ENCODE assay signal across 8 cellular contexts in genomic region chr15:22979699-22980188, GRCh38. TPM values are rescaled to one million over a fixed set of nuclear protein-coding genes. Genes with fewer than 3 reads are reported as not detected.
A peak's percentile ranks its signal among the peaks of the same experiment; 100 is the strongest.
DNase-seq lines count a peak whose midpoint lies in the region; ATAC-seq and TF ChIP-seq lines count a peak whose summit lies in the region.

No MANE protein-coding gene starts in this region.

- H3K4me3 ChIP-seq in HCT116 (replicated peaks in 1 of 2; ENCODE audit: low read depth in 1 of 2, low read length in 2 of 2) = peak overlapping the region; percentile 91 to 95
- peak overlapping the region; percentile 79 for H3K4me3 ChIP-seq in coronary artery
- peak overlapping the region; percentile 82 to 97 (median 90) for H3K4me3 ChIP-seq in right lobe of liver
- peak overlapping the region; percentile 96 for H3K4me3 ChIP-seq in thoracic aorta

- H3K36me3 ChIP-seq in HCT116 (ENCODE audit: control insufficient read depth in 1 of 2, insufficient read depth in 2 of 2, low read length in 2 of 2) (no peaks in the 10 kb centered on the region), right lobe of liver (no peaks in the 10 kb centered on the region), thoracic aorta (no peaks in the 10 kb centered on the region)

- H4K20me1 ChIP-seq in HCT116 (ENCODE audit: insufficient read depth) = peaks cover 11% of the 10 kb centered on the region; the same call in 1 of the 2 replicates

- WGBS in right lobe of liver (ENCODE audit: insufficient coverage, low coverage, low lambda C conversion rate, missing lambda C conversion rate) = 2% methylated on average over 13 of the region's 49 CpGs

- POLR2A ChIA-PET in GM10248 (lab: Yijun Ruan, JAX) = no interaction called here
- POLR2A ChIA-PET in HCT116 (lab: Charles Lee) = no interaction called here
- POLR2A ChIA-PET in RWPE1 (lab: Yijun Ruan, JAX; ENCODE audit: low non-redundant PET) = interaction anchor here (0.6 to 1.0 kb wide), 2 partner anchors 25 to 28 kb away, joined by 3 read pairs; no protein-coding TSS in a partner anchor

- no TSS peak for BruUV-seq in HCT116 (replicated peaks; lab: Mats Ljungman, UMichigan)

- H3K4me1 ChIP-seq in HCT116 (ENCODE audit: control insufficient read depth in 1 of 2, insufficient read depth in 2 of 2, low read length in 2 of 2) (peaks cover 15 to 23% of the 10 kb centered on the region in 2 experiments), right lobe of liver (peaks cover 0 to 9% (median 1%) of the 10 kb centered on the region in 4 donors), thoracic aorta (ENCODE audit: control insufficient read depth in 1 of 2, low read depth in 2 of 2) (peaks cover 0 to 18% of the 10 kb centered on the region in 2 donors)

- H2AFZ ChIP-seq in HCT116 (ENCODE audit: low read depth, low read length, poor library complexity, severe bottlenecking) = no peak overlapping the region

- H3K4me2 ChIP-seq in HCT116 (ENCODE audit: low read length) = peak overlapping the region; percentile 87

- H3K9me2 ChIP-seq in HCT116 (ENCODE audit: insufficient read depth) = no peaks in the 10 kb centered on the region

- TF ChIP-seq CTCF in GM10248 (IDR thresholded peaks at IDR 0.05; ENCODE audit: control extremely low read depth, extremely low read depth, low read depth, missing control alignments) (no peak), HCT116 (IDR thresholded peaks at IDR 0.05 in 2 of 3, conservative IDR thresholded peaks at IDR 0.05 in 1 of 3; ENCODE audit: borderline replicate concordance in 1 of 3, insufficient read depth in 1 of 3, low read depth in 2 of 3, low read length in 2 of 3) (no peak), RWPE1 (conservative IDR thresholded peaks at IDR 0.05; ENCODE audit: low read depth) (no peak), coronary artery (IDR thresholded peaks at IDR 0.05) (no peak), right lobe of liver (IDR thresholded peaks at IDR 0.05) (no peak), thoracic aorta (IDR thresholded peaks at IDR 0.05) (no peak)

- DNase-seq in GM10248 (ENCODE audit: extremely low spot score) = peak; percentile 55
- DNase-seq in HCT116 (ENCODE audit: low read depth, low spot score) = no peak
- DNase-seq in RWPE1 (ENCODE audit: low spot score) = peak; percentile 46
- no peak for DNase-seq in coronary artery (ENCODE audit: low spot score)
- peak in 1 of 3 donors; percentile 53 for DNase-seq in right lobe of liver
- DNase-seq in thoracic aorta (ENCODE audit: low spot score) = no peak
- DNase-seq in amniotic stem cell (lab: John Stamatoyannopoulos, UW) = no peak

- TF ChIP-seq RAD21 in HCT116 (IDR thresholded peaks at IDR 0.05; ENCODE audit: low read depth) = no peak

- intact Hi-C loops in HCT116 (cut with micrococcal nuclease) = loop anchor here (5.0 kb wide), 1 partner anchor 82 kb away; no protein-coding TSS in a partner anchor
- intact Hi-C loops in right lobe of liver (cut with DNase I) = no loop called here

- peak; percentile 29 for ATAC-seq in HCT116
- ATAC-seq in right lobe of liver = peak in 3 of 4 donors; percentile 2 to 36 (median 5)
- ATAC-seq in thoracic aorta (ENCODE audit: insufficient number of reproducible peaks, low FRiP score, low read depth) = no peak
- ATAC-seq in HG03432 (IDR thresholded peaks at IDR 0.05; ENCODE audit: unreplicated experiment) = no peak

- CTCF ChIA-PET in GM10248 (lab: Yijun Ruan, JAX) = interaction anchor here (0.8 to 1.9 kb wide), 3 partner anchors 14 to 56 kb away, joined by 3 to 6 read pairs (median 4); no protein-coding TSS in a partner anchor
- CTCF ChIA-PET in HCT116 (lab: Charles Lee) = no interaction called here
- CTCF ChIA-PET in RWPE1 (lab: Yijun Ruan, JAX) = interaction anchor here (0.6 to 3.0 kb wide), 5 partner anchors 20 to 193 kb away, joined by 3 to 10 read pairs (median 3); partner anchors contain the start of gene NIPA1

- peaks cover 52% of the 10 kb centered on the region for H3K79me2 ChIP-seq in HCT116 (ENCODE audit: insufficient read depth, low read length)

- H3K9me3 ChIP-seq in HCT116 (ENCODE audit: control insufficient read depth in 1 of 2, insufficient read depth in 1 of 2, low read depth in 1 of 2, low read length in 2 of 2) (no peaks in the 10 kb centered on the region), right lobe of liver (no peaks in the 10 kb centered on the region), thoracic aorta (no peaks in the 10 kb centered on the region)

- TF ChIP-seq POLR2A in HCT116 (IDR thresholded peaks at IDR 0.05; ENCODE audit: borderline replicate concordance, extremely low read depth, insufficient read depth, insufficient read length) = no peak
- TF ChIP-seq POLR2A in right lobe of liver (IDR thresholded peaks at IDR 0.05) = no peak

- peak overlapping the region; percentile 80 for H3K9ac ChIP-seq in HCT116 (ENCODE audit: low read length)

- RAD21 ChIA-PET in HCT116 (lab: Charles Lee; ENCODE audit: low non-redundant PET in 1 of 2, low total read pairs in 2 of 2, uncharacterized antibody in 2 of 2, unreplicated experiment in 2 of 2) = interaction anchor here in 1 of 2 experiments (0.7 kb wide), 1 partner anchor 53 kb away, joined by 5 read pairs; no protein-coding TSS in a partner anchor

- H3K27ac ChIP-seq in HCT116 (ENCODE audit: low read depth, low read length) (peak overlapping the region; percentile 93), RWPE1 (peak overlapping the region; percentile 88), coronary artery (peak overlapping the region; percentile 72 to 89), right lobe of liver (peak overlapping the region; percentile 36 to 69 (median 67)), thoracic aorta (peak overlapping the region; percentile 84 to 87)

- H3K27me3 ChIP-seq in HCT116 (ENCODE audit: insufficient read depth, low read length) (no peaks in the 10 kb centered on the region), right lobe of liver (no peaks in the 10 kb centered on the region), thoracic aorta (replicated peaks; ENCODE audit: insufficient read depth) (no peaks in the 10 kb centered on the region)

TF ChIP-seq in HCT116, 20 proteins besides CTCF, POLR2A, EP300 and RAD21:
- TF ChIP-seq ZFX (IDR thresholded peaks at IDR 0.05) (peak; percentile 74), EGR1 (IDR thresholded peaks at IDR 0.05; ENCODE audit: low read depth) (peak; percentile 55; the same call in 1 of the 2 replicates), CEBPB (IDR thresholded peaks at IDR 0.05; ENCODE audit: low read depth) (no peak), FOSL1 (IDR thresholded peaks at IDR 0.05; ENCODE audit: low read depth) (no peak)
- TF ChIP-seq, protein P1, sequence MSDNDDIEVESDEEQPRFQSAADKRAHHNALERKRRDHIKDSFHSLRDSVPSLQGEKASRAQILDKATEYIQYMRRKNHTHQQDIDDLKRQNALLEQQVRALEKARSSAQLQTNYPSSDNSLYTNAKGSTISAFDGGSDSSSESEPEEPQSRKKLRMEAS (IDR thresholded peaks at IDR 0.05) = peak; percentile 36; the same call in 1 of the 2 replicates
TF ChIP-seq in HCT116: peak in this region for 3.

RNA-seq across cellular contexts. Expression of gene CYFIP1, which starts 0.4 kb away (rescaled TPM):
- total RNA-seq in HCT116 (2021; ENCODE audit: unreplicated experiment) = 143 TPM
- polyA plus RNA-seq in HCT116 (2012) = 111 and 117 TPM in 2 replicates
- 10 to 100 TPM; 44.3 to 73.2 (median 50.7) TPM for total RNA-seq in right lobe of liver
- 100 to 1,000 TPM; 112 to 150 TPM for total RNA-seq in thoracic aorta

RNA-seq across cellular contexts. Expression of gene TUBGCP5, which starts 59.6 kb away (rescaled TPM):
- total RNA-seq in HCT116 (2021; ENCODE audit: unreplicated experiment) (17.9 TPM), right lobe of liver (10 to 100 TPM in 3 of 6 experiments, 1 to 10 TPM in 3; 7.1 to 15.6 (median 11.0) TPM), thoracic aorta (10 to 100 TPM; 15.8 to 39.6 TPM)
- 8.3 and 12.8 TPM in 2 replicates for polyA plus RNA-seq in HCT116 (2012)

Comparison
In these comparisons a context has a peak if more than half of its experiments do, and no peak if none do; other contexts are left out.
1. DNase-seq: peak in GM10248 (single experiment) and RWPE1 (single experiment); none in HCT116 (single experiment), coronary artery (single experiment), thoracic aorta (single experiment) and amniotic stem cell (single experiment).
2. ATAC-seq: peak in HCT116 (single experiment) and right lobe of liver (3 of 4); none in thoracic aorta (single experiment) and HG03432 (single experiment).
3. Peak in every context shown above with its lines, with median percentiles within 50 percentile points of each other: H3K27ac ChIP-seq and H3K4me3 ChIP-seq.